In genomic region chr18:74528478-74528877, GRCh38 we compare ENCODE assay signal across 12 cellular contexts.
DNase-seq lines count a peak whose midpoint lies in the region; ATAC-seq and TF ChIP-seq lines count a peak whose summit lies in the region.
"Had no signal": no experiment of that assay in that cellular context is flagged by ENCODE, and none has a peak within 500 bp of the region (broad histone marks: within the 10 kb centered on the region; RNA-seq: fewer than 3 reads in every experiment).

No MANE protein-coding gene starts in this region.

- no peak for TF ChIP-seq CTCF in MM.1S (IDR thresholded peaks at IDR 0.05; ENCODE audit: low read length)

- H4K20me1 ChIP-seq in MM.1S (ENCODE audit: insufficient read depth, low read length), result no peaks in the 10 kb centered on the region

- H3K27me3 ChIP-seq in MM.1S (replicated peaks; ENCODE audit: insufficient read depth, low read length), result no peaks in the 10 kb centered on the region
- H3K27me3 ChIP-seq: esophagus muscularis mucosa had no signal

- peak overlapping the region; percentile 25; the same call in 1 of the 2 replicates for H3K4me2 ChIP-seq in MM.1S (ENCODE audit: low read depth, low read length)

- H3K79me2 ChIP-seq in MM.1S (ENCODE audit: low read length), result no peaks in the 10 kb centered on the region

- H3K9ac ChIP-seq in MM.1S (ENCODE audit: low read length), result no peak overlapping the region

- no peak overlapping the region for H3K4me3 ChIP-seq in MM.1S (ENCODE audit: low read length)
- H3K4me3 ChIP-seq: esophagus muscularis mucosa had no signal

- no peaks in the 10 kb centered on the region for H3K9me2 ChIP-seq in MM.1S (replicated peaks; ENCODE audit: insufficient read depth, low read length)

- DNase-seq in MM.1S (peak; percentile 62), NCI-H1105 (lab: John Stamatoyannopoulos, UW) (no peak), medulla oblongata (ENCODE audit: extremely low spot score) (no peak)
- DNase-seq in activated T-cell treated with anti-CD3 and anti-CD28 coated beads, Interleukin-2, amount 50 U/mL, for 1 hour, result no peak
- DNase-seq: islet precursor cell; NCI-H1105 treated with DMSO at 0.1 percent for 48 hours; stimulated activated naive CD8-positive, alpha-beta T cell treated with anti-CD3 and anti-CD28 coated beads, Interleukin-15, amount 100 ng/mL, for 72 hours had no signal

- peaks cover 22% of the 10 kb centered on the region for H3K4me1 ChIP-seq in MM.1S (ENCODE audit: low read length)

- H3K27ac ChIP-seq in MM.1S (ENCODE audit: low read length), result peak overlapping the region; percentile 59; the same call in 1 of the 2 replicates
- H3K27ac ChIP-seq: esophagus muscularis mucosa had no signal

- no peak overlapping the region for H2AFZ ChIP-seq in MM.1S (ENCODE audit: low read length)

- no peaks in the 10 kb centered on the region for H3K9me3 ChIP-seq in MM.1S (replicated peaks; ENCODE audit: insufficient read depth, low read length)
- H3K9me3 ChIP-seq: esophagus muscularis mucosa had no signal

- no peaks in the 10 kb centered on the region for H3F3A ChIP-seq in MM.1S (ENCODE audit: insufficient read depth, low read length)

- ATAC-seq in GM18511 (IDR thresholded peaks at IDR 0.05; ENCODE audit: unreplicated experiment) (peak; percentile 83), GM21515 (IDR thresholded peaks at IDR 0.05; ENCODE audit: unreplicated experiment) (peak; percentile 58), HG03060 (IDR thresholded peaks at IDR 0.05; ENCODE audit: low read depth, unreplicated experiment) (peak; percentile 63)
- no peak for ATAC-seq in activated CD4-positive, CD25-positive, alpha-beta regulatory T cell treated with anti-CD3 and anti-CD28 coated beads, Interleukin-2, amount 50 U/mL, for 24 hours
- ATAC-seq: stimulated activated naive CD8-positive, alpha-beta T cell treated with anti-CD3 and anti-CD28 coated beads, Interleukin-15, amount 100 ng/mL, for 72 hours had no signal

- no peaks in the 10 kb centered on the region for H3K36me3 ChIP-seq in MM.1S (replicated peaks; ENCODE audit: insufficient read depth, low read length)
- H3K36me3 ChIP-seq: esophagus muscularis mucosa had no signal

Comparison
In these comparisons a context has a peak if more than half of its experiments do, and no peak if none do; other contexts are left out.
1. ATAC-seq: peak in GM18511 (single experiment), GM21515 (single experiment) and HG03060 (single experiment); none in activated CD4-positive, CD25-positive, alpha-beta regulatory T cell treated with anti-CD3 and anti-CD28 coated beads, Interleukin-2, amount 50 U/mL, for 24 hours (0 of 2).